In genomic region chr11:118441770-118442169, GRCh38 we compare ENCODE assay signal across 14 cellular contexts. TPM values are rescaled to one million over a fixed set of nuclear protein-coding genes. Genes with fewer than 3 reads are reported as not detected.
DNase-seq lines count a peak whose midpoint lies in the region; ATAC-seq and TF ChIP-seq lines count a peak whose summit lies in the region.
"Had no signal": no experiment of that assay in that cellular context is flagged by ENCODE, and none has a peak within 500 bp of the region (broad histone marks: within the 10 kb centered on the region; RNA-seq: fewer than 3 reads in every experiment).

No MANE protein-coding gene starts in this region.

- no peak for DNase-seq in activated CD4-positive, alpha-beta T cell treated with anti-CD3 and anti-CD28 coated beads, Interleukin-2, amount 10 ng/mL, durations not matched to agents 24 days and 14 days
- no peak for DNase-seq in activated CD4-positive, alpha-beta T cell treated with anti-CD3 and anti-CD28 coated beads for 1 hour
- DNase-seq in MCF 10A (ENCODE audit: unreplicated experiment), result no peak
- peak; percentile 29 for DNase-seq in neural progenitor cell (ENCODE audit: low spot score)
- no peak for DNase-seq in NCI-H2196 (lab: John Stamatoyannopoulos, UW; ENCODE audit: unreplicated experiment)
- DNase-seq: colonic mucosa; foreskin keratinocyte; kidney glomerular epithelial cell; NCI-H2029 treated with DMSO at 0.1 percent for 48 hours; occipital lobe; stimulated activated CD4-positive, alpha-beta T cell treated with anti-CD3 and anti-CD28 coated beads, Interleukin-12 subunit alpha, Interleukin-12 subunit beta, amount 100 ng/mL, for 4 hours had no signal

- H3K4me2 ChIP-seq in KMS-11, result peak overlapping the region; percentile 13; the same call in 1 of the 2 replicates
- H3K4me2 ChIP-seq in neural progenitor cell, result peak overlapping the region; percentile 87

- H3K27ac ChIP-seq in KMS-11, result no peak overlapping the region
- H3K27ac ChIP-seq in neural progenitor cell, result no peak overlapping the region
- H3K27ac ChIP-seq: colonic mucosa, foreskin keratinocyte had no signal

- POLR2A ChIA-PET in MCF 10A (lab: Yijun Ruan, JAX), result interaction anchor here (1.4 kb wide), 1 partner anchor 9 kb away, joined by 3 read pairs; no protein-coding TSS in a partner anchor

- BruUV-seq in MCF 10A (replicated peaks; lab: Mats Ljungman, UMichigan), result no TSS peak

- TF ChIP-seq CTCF in KMS-11 (conservative IDR thresholded peaks at IDR 0.05; ENCODE audit: low read depth, low read length) (no peak), MCF 10A (IDR thresholded peaks at IDR 0.05; ENCODE audit: unreplicated experiment) (no peak), neural progenitor cell (IDR thresholded peaks at IDR 0.05) (no peak)

- H3K36me3 Mint-ChIP-seq in activated CD4-positive, alpha-beta T cell treated with anti-CD3 and anti-CD28 coated beads, Interleukin-2, amount 10 ng/mL, durations not matched to agents 24 days and 14 days (ENCODE audit: low read depth), result peaks cover 34% of the 10 kb centered on the region
- H3K36me3 Mint-ChIP-seq in MCF 10A (ENCODE audit: insufficient read depth, unreplicated experiment) (no peaks in the 10 kb centered on the region), neural progenitor cell (peaks cover 14% of the 10 kb centered on the region)

- peaks cover 35% of the 10 kb centered on the region for H3F3A ChIP-seq in neural progenitor cell (ENCODE audit: low read depth)

- H2AFZ ChIP-seq in KMS-11 (ENCODE audit: low read depth) (no peak overlapping the region), neural progenitor cell (replicated peaks) (no peak overlapping the region)

- no peaks in the 10 kb centered on the region for H3K27me3 Mint-ChIP-seq in activated CD4-positive, alpha-beta T cell treated with anti-CD3 and anti-CD28 coated beads, Interleukin-2, amount 10 ng/mL, durations not matched to agents 24 days and 14 days
- no peaks in the 10 kb centered on the region for H3K27me3 Mint-ChIP-seq in MCF 10A (ENCODE audit: insufficient read depth, unreplicated experiment)
- H3K27me3 Mint-ChIP-seq in neural progenitor cell (ENCODE audit: insufficient read depth, low read depth), result no peaks in the 10 kb centered on the region

- no peaks in the 10 kb centered on the region for H3K9me3 ChIP-seq in neural progenitor cell (ENCODE audit: low read depth)
- H3K9me3 ChIP-seq: colonic mucosa had no signal

- H3K27ac Mint-ChIP-seq in activated CD4-positive, alpha-beta T cell treated with anti-CD3 and anti-CD28 coated beads, Interleukin-2, amount 10 ng/mL, durations not matched to agents 24 days and 14 days, result peak overlapping the region; percentile 9
- H3K27ac Mint-ChIP-seq in MCF 10A (ENCODE audit: low read depth, unreplicated experiment), result peak overlapping the region; percentile 36
- no peak overlapping the region for H3K27ac Mint-ChIP-seq in neural progenitor cell

- no peaks in the 10 kb centered on the region for H3K36me3 ChIP-seq in KMS-11 (ENCODE audit: insufficient read depth)
- H3K36me3 ChIP-seq in neural progenitor cell, result peaks cover 13% of the 10 kb centered on the region
- H3K36me3 ChIP-seq: colonic mucosa had no signal

- intact Hi-C loops in activated CD4-positive, alpha-beta T cell treated with anti-CD3 and anti-CD28 coated beads, Interleukin-2, amount 10 ng/mL, durations not matched to agents 24 days and 14 days (cut with micrococcal nuclease), result loop anchor here (2.0 to 5.0 kb wide), 2 partner anchors 135 to 441 kb away; partner anchors contain the start of gene CXCR5
- intact Hi-C loops in MCF 10A (cut with micrococcal nuclease), result no loop called here

- H3K9me3 Mint-ChIP-seq in activated CD4-positive, alpha-beta T cell treated with anti-CD3 and anti-CD28 coated beads, Interleukin-2, amount 10 ng/mL, durations not matched to agents 24 days and 14 days, result no peaks in the 10 kb centered on the region
- no peaks in the 10 kb centered on the region for H3K9me3 Mint-ChIP-seq in MCF 10A (ENCODE audit: unreplicated experiment)
- H3K9me3 Mint-ChIP-seq in neural progenitor cell, result no peaks in the 10 kb centered on the region

- peaks cover 77% of the 10 kb centered on the region for H3K4me1 ChIP-seq in KMS-11 (ENCODE audit: low read depth, poor library complexity, severe bottlenecking)
- H3K4me1 ChIP-seq in neural progenitor cell, result peaks cover 59% of the 10 kb centered on the region

- peaks cover 69% of the 10 kb centered on the region for H3K4me1 Mint-ChIP-seq in activated CD4-positive, alpha-beta T cell treated with anti-CD3 and anti-CD28 coated beads, Interleukin-2, amount 10 ng/mL, durations not matched to agents 24 days and 14 days
- H3K4me1 Mint-ChIP-seq in MCF 10A (ENCODE audit: insufficient read depth, unreplicated experiment) (peaks cover 38% of the 10 kb centered on the region), neural progenitor cell (peaks cover 38% of the 10 kb centered on the region)

- H3K9ac ChIP-seq in KMS-11, result no peak overlapping the region
- no peak overlapping the region for H3K9ac ChIP-seq in neural progenitor cell

- H3K27me3 ChIP-seq in KMS-11 (ENCODE audit: insufficient read depth, low read depth) (no peaks in the 10 kb centered on the region), neural progenitor cell (no peaks in the 10 kb centered on the region)
- H3K27me3 ChIP-seq: colonic mucosa, foreskin keratinocyte had no signal

- peaks cover 11% of the 10 kb centered on the region for H4K20me1 ChIP-seq in KMS-11 (ENCODE audit: insufficient read depth)
- H4K20me1 ChIP-seq in neural progenitor cell (ENCODE audit: low read depth), result peaks cover 96% of the 10 kb centered on the region

- H3K4me3 Mint-ChIP-seq in activated CD4-positive, alpha-beta T cell treated with anti-CD3 and anti-CD28 coated beads, Interleukin-2, amount 10 ng/mL, durations not matched to agents 24 days and 14 days, result peak overlapping the region; percentile 49
- H3K4me3 Mint-ChIP-seq in MCF 10A (ENCODE audit: unreplicated experiment) (no peak overlapping the region), neural progenitor cell (no peak overlapping the region)

- H3K4me3 ChIP-seq in KMS-11 (IDR thresholded peaks at IDR 0.05; ENCODE audit: insufficient read depth, low read depth, low read length) (no peak overlapping the region), neural progenitor cell (peak overlapping the region; percentile 18)
- H3K4me3 ChIP-seq: colonic mucosa had no signal

- no peak for ATAC-seq in HG03196 (IDR thresholded peaks at IDR 0.05; ENCODE audit: unreplicated experiment)
- ATAC-seq in HG03039 (IDR thresholded peaks at IDR 0.05; ENCODE audit: unreplicated experiment), result no peak
- ATAC-seq: foreskin keratinocyte had no signal

- H3K79me2 ChIP-seq in KMS-11 (ENCODE audit: insufficient read depth, low read depth) (peaks cover 98% of the 10 kb centered on the region), neural progenitor cell (ENCODE audit: low read depth) (peaks cover 100% of the 10 kb centered on the region)

- CTCF ChIA-PET in MCF 10A (lab: Yijun Ruan, JAX), result no interaction called here

RNA-seq across cellular contexts. Expression of gene KMT2A, which starts 5.5 kb away (rescaled TPM):
- total RNA-seq in activated CD4-positive, alpha-beta T cell treated with anti-CD3 and anti-CD28 coated beads, Interleukin-2, amount 10 ng/mL, durations not matched to agents 24 days and 14 days, result 70.7 and 73.2 TPM in 2 replicates
- 52.0 and 62.9 TPM in 2 replicates for total RNA-seq in MCF 10A (2022)
- 63.6 and 73.8 TPM in 2 replicates for total RNA-seq in neural progenitor cell (ENCODE audit: low replicate concordance)

RNA-seq across cellular contexts. Expression of gene ATP5MG, which starts 40.4 kb away (rescaled TPM):
- 220 and 228 TPM in 2 replicates for total RNA-seq in activated CD4-positive, alpha-beta T cell treated with anti-CD3 and anti-CD28 coated beads, Interleukin-2, amount 10 ng/mL, durations not matched to agents 24 days and 14 days
- total RNA-seq in MCF 10A (2022) (197 and 210 TPM in 2 replicates), neural progenitor cell (ENCODE audit: low replicate concordance) (42.6 and 113 TPM in 2 replicates)
